Comparison of ENCODE assay signal across 22 cellular contexts in the genomic region with DNA sequence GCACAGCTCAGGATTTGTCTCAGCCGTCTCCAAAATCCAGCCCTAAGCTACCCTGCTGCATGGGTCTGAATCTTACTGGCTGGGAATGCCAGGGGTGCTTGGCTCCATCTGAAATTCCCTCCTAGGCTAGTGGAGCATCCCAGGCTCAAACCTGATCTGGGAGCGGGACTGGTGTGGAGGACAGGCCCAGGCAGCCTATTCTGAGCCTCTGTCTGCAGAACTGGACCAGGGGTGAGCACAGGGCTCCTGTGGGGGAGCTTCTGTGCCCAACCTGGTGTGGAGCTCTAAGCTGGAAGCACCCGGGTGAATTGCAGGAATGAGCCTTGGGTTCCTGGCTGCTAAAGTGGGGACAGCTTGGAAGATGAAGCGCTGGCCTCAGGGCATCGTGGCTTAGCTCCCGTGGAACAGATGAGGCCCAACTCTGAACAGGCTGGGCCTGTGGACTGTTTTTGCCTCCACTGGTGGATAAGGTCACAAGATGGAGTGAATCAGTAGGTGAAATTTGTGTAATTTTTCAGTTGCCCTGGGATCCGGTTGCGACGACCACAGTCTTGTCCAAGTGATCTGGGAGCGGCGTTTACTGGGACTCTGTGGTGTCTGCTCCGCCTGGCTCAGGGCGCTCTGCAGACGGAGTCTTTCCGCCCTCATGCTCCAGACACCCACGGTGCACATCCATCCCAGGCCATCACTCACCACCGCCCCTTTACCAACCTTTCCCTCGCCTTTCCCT.
DNase-seq lines count a peak whose midpoint lies in the region; ATAC-seq and TF ChIP-seq lines count a peak whose summit lies in the region.
"Had no signal": no experiment of that assay in that cellular context is flagged by ENCODE, and none has a peak within 500 bp of the region (broad histone marks: within the 10 kb centered on the region; RNA-seq: fewer than 3 reads in every experiment).

No MANE protein-coding gene starts in this region.

- no peak for TF ChIP-seq EP300 in stomach (IDR thresholded peaks at IDR 0.05)

- H3K4me3 ChIP-seq in left ventricle myocardium inferior, result no peak overlapping the region
- H3K4me3 ChIP-seq in stomach, result no peak overlapping the region
- H3K4me3 ChIP-seq: A549, SJSA1 had no signal

- H3K27ac ChIP-seq in left ventricle myocardium inferior (replicated peaks), result no peak overlapping the region
- H3K27ac ChIP-seq in stomach, result no peak overlapping the region
- H3K27ac ChIP-seq: A549, KMS-11, SJSA1 had no signal

- H3K36me3 ChIP-seq in left ventricle myocardium inferior, result no peaks in the 10 kb centered on the region
- no peaks in the 10 kb centered on the region for H3K36me3 ChIP-seq in stomach
- H3K36me3 ChIP-seq: BE2C, SJSA1 had no signal

- H3K27me3 ChIP-seq in left ventricle myocardium inferior (ENCODE audit: low read depth) (peaks cover 67% of the 10 kb centered on the region), stomach (peaks cover 0 to 18% (median 0%) of the 10 kb centered on the region in 3 donors)

- H3K4me1 ChIP-seq in left ventricle myocardium inferior, result no peaks in the 10 kb centered on the region
- H3K4me1 ChIP-seq in stomach, result no peaks in the 10 kb centered on the region
- H3K4me1 ChIP-seq: A549, BE2C, SJSA1 had no signal

- ATAC-seq in left lobe of liver, result no peak
- no peak for ATAC-seq in GM21515 (IDR thresholded peaks at IDR 0.05; ENCODE audit: unreplicated experiment)
- ATAC-seq in GM21825 (IDR thresholded peaks at IDR 0.05; ENCODE audit: unreplicated experiment), result no peak
- ATAC-seq in HG03159 (IDR thresholded peaks at IDR 0.05; ENCODE audit: unreplicated experiment), result no peak
- ATAC-seq: A549, Right ventricle myocardium inferior had no signal

- TF ChIP-seq CTCF in left ventricle myocardium inferior (IDR thresholded peaks at IDR 0.05; ENCODE audit: borderline replicate concordance) (no peak), stomach (IDR thresholded peaks at IDR 0.05) (no peak)

- WGBS in stomach, 5 donors, result 77 to 87% (median 85%) methylated on average over 17 to 18 of the region's 18 CpGs

- DNase-seq in cardiac septum (ENCODE audit: low spot score), result peak; percentile 67
- no peak for DNase-seq in left ventricle myocardium inferior
- DNase-seq in left lobe of liver (ENCODE audit: low spot score), result peak; percentile 28
- DNase-seq in stomach, result peak; percentile 21
- DNase-seq: BE2C, DMS79, GOT3, IMR-90, NCI-H1105, NCI-H146, NCI-H2029 treated with DMSO at 0.1 percent for 48 hours, NCI-H2171, NCI-H524 treated with DMSO at 0.1 percent for 48 hours, NCI-H82, OCI-M1 had no signal

- no peak for TF ChIP-seq POLR2A in stomach (IDR thresholded peaks at IDR 0.05)

- no peaks in the 10 kb centered on the region for H3K9me3 ChIP-seq in left ventricle myocardium inferior (replicated peaks)
- no peaks in the 10 kb centered on the region for H3K9me3 ChIP-seq in stomach
- H3K9me3 ChIP-seq: A549, BE2C had no signal

- intact Hi-C loops in cardiac septum (cut with DNase I) (no loop called here), left ventricle myocardium inferior (cut with micrococcal nuclease) (no loop called here), stomach (cut with DNase I; ENCODE audit: low total_unique reads) (no loop called here)
